ENCODE assay signal across 19 cellular contexts in the genomic region with DNA sequence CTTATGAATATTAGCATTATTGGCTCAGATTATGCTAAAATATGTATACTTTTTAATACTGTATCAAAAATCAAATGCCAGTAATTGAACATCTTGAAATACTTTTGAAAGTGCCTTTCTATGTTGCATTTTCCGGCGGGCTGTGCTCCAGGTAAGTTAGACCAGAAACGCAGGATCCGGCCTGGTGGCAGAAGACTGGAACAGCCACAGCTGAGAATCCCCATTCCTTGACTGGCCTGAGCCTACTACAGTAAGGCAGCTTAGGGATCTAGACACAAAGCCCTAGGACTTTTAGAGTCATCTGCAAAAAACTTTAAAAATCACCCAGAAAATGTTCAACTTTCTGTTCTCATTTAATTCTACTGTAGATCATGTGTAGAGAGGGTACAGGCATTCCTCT.
DNase-seq lines count a peak whose midpoint lies in the region; ATAC-seq and TF ChIP-seq lines count a peak whose summit lies in the region.
"Had no signal": no experiment of that assay in that cellular context is flagged by ENCODE, and none has a peak within 500 bp of the region (broad histone marks: within the 10 kb centered on the region; RNA-seq: fewer than 3 reads in every experiment).

No MANE protein-coding gene starts in this region.

- intact Hi-C loops in HCT116 (cut with micrococcal nuclease), result no loop called here

- H3K36me3 Mint-ChIP-seq in GM23338 (ENCODE audit: low read depth) (peaks cover 10% of the 10 kb centered on the region), neural progenitor cell (peaks cover 13% of the 10 kb centered on the region)
- no peaks in the 10 kb centered on the region for H3K36me3 Mint-ChIP-seq in T-helper 2 cell treated with Interferon-gamma antibody and Interleukin-4, amounts not matched to agents 5 μg/mL and 100 μg/mL, for 36 hours (ENCODE audit: low read depth)
- H3K36me3 Mint-ChIP-seq: CD14-positive monocyte had no signal

- peaks cover 10% of the 10 kb centered on the region for H3K4me1 Mint-ChIP-seq in GM23338
- H3K4me1 Mint-ChIP-seq in neural progenitor cell, result peaks cover 8% of the 10 kb centered on the region
- no peaks in the 10 kb centered on the region for H3K4me1 Mint-ChIP-seq in T-helper 2 cell treated with Interferon-gamma antibody and Interleukin-4, amounts not matched to agents 5 μg/mL and 100 μg/mL, for 36 hours (ENCODE audit: low read depth)
- H3K4me1 Mint-ChIP-seq: CD14-positive monocyte had no signal

- H3K9me3 ChIP-seq in HCT116 (ENCODE audit: control insufficient read depth in 1 of 2, insufficient read depth in 1 of 2, low read depth in 1 of 2, low read length in 2 of 2) (no peaks in the 10 kb centered on the region; a peak in 1 of 4 replicates), neural progenitor cell (ENCODE audit: low read depth) (peaks cover 4% of the 10 kb centered on the region)
- H3K9me3 ChIP-seq: Peyer's patch, SJSA1 had no signal

- no peak overlapping the region for H3K9ac ChIP-seq in HCT116 (ENCODE audit: low read length)
- no peak overlapping the region for H3K9ac ChIP-seq in neural progenitor cell

- DNase-seq in GM23338 (ENCODE audit: low spot score) (peak; percentile 65), HCT116 (ENCODE audit: low read depth, low spot score) (no peak), epithelial cell of esophagus (ENCODE audit: low read depth) (no peak), neural progenitor cell (ENCODE audit: low spot score) (peak; percentile 46), NCI-H345 (lab: John Stamatoyannopoulos, UW) (no peak), NCI-H524 (lab: John Stamatoyannopoulos, UW) (no peak)
- DNase-seq in T-helper 2 cell treated with Interferon-gamma antibody and Interleukin-4, amounts not matched to agents 5 μg/mL and 100 μg/mL, for 36 hours (ENCODE audit: low spot score), result no peak
- DNase-seq: AML-193; GDM1; KG1; NCI-H1105 treated with DMSO at 0.1 percent for 48 hours; NCI-H1694; NCI-H2081 treated with DMSO at 0.1 percent for 48 hours; NCI-H2227 treated with DMSO at 0.1 percent for 48 hours; NCI-H524 treated with DMSO at 0.1 percent for 48 hours; NK-92 treated with Interleukin-12 subunit alpha and Interleukin-12 subunit beta, amount 100 ng/mL, for 24 hours; Peyer's patch had no signal

- H3K79me2 ChIP-seq in GM23338 (replicated peaks; ENCODE audit: insufficient read depth), result no peaks in the 10 kb centered on the region
- H3K79me2 ChIP-seq in HCT116 (ENCODE audit: insufficient read depth, low read length), result no peaks in the 10 kb centered on the region
- H3K79me2 ChIP-seq in neural progenitor cell (ENCODE audit: low read depth), result no peaks in the 10 kb centered on the region

- H3K4me2 ChIP-seq in GM23338, result no peak overlapping the region
- no peak overlapping the region for H3K4me2 ChIP-seq in HCT116 (ENCODE audit: low read length)
- no peak overlapping the region for H3K4me2 ChIP-seq in neural progenitor cell

- H3K27ac ChIP-seq in GM23338 (ENCODE audit: low read depth) (no peak overlapping the region), HCT116 (ENCODE audit: low read depth, low read length) (no peak overlapping the region), neural progenitor cell (no peak overlapping the region)
- H3K27ac ChIP-seq: Peyer's patch, SJSA1 had no signal

- H4K20me1 ChIP-seq in GM23338 (replicated peaks; ENCODE audit: insufficient read depth), result no peaks in the 10 kb centered on the region
- no peaks in the 10 kb centered on the region for H4K20me1 ChIP-seq in HCT116 (ENCODE audit: insufficient read depth)
- H4K20me1 ChIP-seq in neural progenitor cell (ENCODE audit: low read depth), result no peaks in the 10 kb centered on the region

- H3K4me1 ChIP-seq in GM23338 (ENCODE audit: insufficient read depth) (no peaks in the 10 kb centered on the region), HCT116 (ENCODE audit: control insufficient read depth in 1 of 2, insufficient read depth in 2 of 2, low read length in 2 of 2) (no peaks in the 10 kb centered on the region), neural progenitor cell (peaks cover 19% of the 10 kb centered on the region)
- H3K4me1 ChIP-seq: Peyer's patch, SJSA1 had no signal

- H3K9me3 Mint-ChIP-seq in GM23338 (peaks cover 12% of the 10 kb centered on the region), neural progenitor cell (peaks cover 11% of the 10 kb centered on the region)
- no peaks in the 10 kb centered on the region for H3K9me3 Mint-ChIP-seq in T-helper 2 cell treated with Interferon-gamma antibody and Interleukin-4, amounts not matched to agents 5 μg/mL and 100 μg/mL, for 36 hours

- H3K36me3 ChIP-seq in GM23338 (ENCODE audit: insufficient read depth) (no peaks in the 10 kb centered on the region), HCT116 (ENCODE audit: control insufficient read depth in 1 of 2, insufficient read depth in 2 of 2, low read length in 2 of 2) (no peaks in the 10 kb centered on the region), neural progenitor cell (no peaks in the 10 kb centered on the region)
- H3K36me3 ChIP-seq: Peyer's patch, SJSA1 had no signal

- TF ChIP-seq CTCF in GM23338 (conservative IDR thresholded peaks at IDR 0.05; ENCODE audit: low read depth in 2 of 2) (0 out of 4 replicates have a peak, but pooled peaks of 1 of the 2 experiments have one; percentile 21), HCT116 (IDR thresholded peaks at IDR 0.05 in 2 of 3, conservative IDR thresholded peaks at IDR 0.05 in 1 of 3; ENCODE audit: borderline replicate concordance in 1 of 3, insufficient read depth in 1 of 3, low read depth in 2 of 3, low read length in 2 of 3) (no peak), epithelial cell of esophagus (IDR thresholded peaks at IDR 0.05; ENCODE audit: insufficient read depth, low read depth, low read length, missing control alignments) (peak; percentile 7), neural progenitor cell (IDR thresholded peaks at IDR 0.05) (peak; percentile 26)

- H3K27ac Mint-ChIP-seq in GM23338 (no peak overlapping the region), neural progenitor cell (no peak overlapping the region)
- H3K27ac Mint-ChIP-seq in T-helper 2 cell treated with Interferon-gamma antibody and Interleukin-4, amounts not matched to agents 5 μg/mL and 100 μg/mL, for 36 hours, result no peak overlapping the region
- H3K27ac Mint-ChIP-seq: CD14-positive monocyte had no signal

- H3K4me3 ChIP-seq in GM23338 (no peak overlapping the region), HCT116 (replicated peaks in 1 of 2; ENCODE audit: low read depth in 1 of 2, low read length in 2 of 2) (no peak overlapping the region), epithelial cell of esophagus (ENCODE audit: low read length) (no peak overlapping the region), neural progenitor cell (no peak overlapping the region)
- H3K4me3 ChIP-seq: Peyer's patch, SJSA1 had no signal

- no TSS peak for BruUV-seq in HCT116 (replicated peaks; lab: Mats Ljungman, UMichigan)

- RAD21 ChIA-PET in HCT116 (lab: Charles Lee; ENCODE audit: low non-redundant PET in 1 of 2, low total read pairs in 2 of 2, uncharacterized antibody in 2 of 2, unreplicated experiment in 2 of 2), result no interaction called here

- no peaks in the 10 kb centered on the region for H3F3A ChIP-seq in GM23338 (replicated peaks; ENCODE audit: low read depth)
- peaks cover 14% of the 10 kb centered on the region for H3F3A ChIP-seq in neural progenitor cell (ENCODE audit: low read depth)

- ATAC-seq in GM23338 (peak; percentile 95), HCT116 (peak; percentile 59; the same call in 1 of the 2 replicates)

- no peak for TF ChIP-seq POLR2A in HCT116 (IDR thresholded peaks at IDR 0.05; ENCODE audit: borderline replicate concordance, extremely low read depth, insufficient read depth, insufficient read length)

- H3K27me3 ChIP-seq in GM23338 (ENCODE audit: insufficient read depth) (no peaks in the 10 kb centered on the region), HCT116 (ENCODE audit: insufficient read depth, low read length) (no peaks in the 10 kb centered on the region), neural progenitor cell (no peaks in the 10 kb centered on the region)
- H3K27me3 ChIP-seq: Peyer's patch, SJSA1 had no signal

- H2AFZ ChIP-seq in GM23338 (no peak overlapping the region), HCT116 (ENCODE audit: low read depth, low read length, poor library complexity, severe bottlenecking) (no peak overlapping the region), neural progenitor cell (replicated peaks) (no peak overlapping the region)

- H3K4me3 Mint-ChIP-seq in GM23338 (no peak overlapping the region), neural progenitor cell (no peak overlapping the region)
- no peak overlapping the region for H3K4me3 Mint-ChIP-seq in T-helper 2 cell treated with Interferon-gamma antibody and Interleukin-4, amounts not matched to agents 5 μg/mL and 100 μg/mL, for 36 hours
- H3K4me3 Mint-ChIP-seq: CD14-positive monocyte had no signal

- CTCF ChIA-PET in HCT116 (lab: Charles Lee), result interaction anchor here (1.9 kb wide), 1 partner anchor 9 kb away, joined by 12 read pairs; no protein-coding TSS in a partner anchor

- TF ChIP-seq RAD21 in HCT116 (IDR thresholded peaks at IDR 0.05; ENCODE audit: low read depth), result no peak

- H3K27me3 Mint-ChIP-seq in GM23338 (ENCODE audit: insufficient read depth, low read depth, poor library complexity), result peaks cover under 1% of the 10 kb centered on the region
- H3K27me3 Mint-ChIP-seq in neural progenitor cell (ENCODE audit: insufficient read depth, low read depth), result no peaks in the 10 kb centered on the region
- H3K27me3 Mint-ChIP-seq in T-helper 2 cell treated with Interferon-gamma antibody and Interleukin-4, amounts not matched to agents 5 μg/mL and 100 μg/mL, for 36 hours (ENCODE audit: low read depth), result no peaks in the 10 kb centered on the region

- H3K9me2 ChIP-seq in GM23338 (ENCODE audit: insufficient read depth) (0 out of 2 replicates have a peak, but pooled peaks cover 4% of the 10 kb centered on the region), HCT116 (ENCODE audit: insufficient read depth) (no peaks in the 10 kb centered on the region)

- POLR2A ChIA-PET in HCT116 (lab: Charles Lee), result no interaction called here

TF ChIP-seq in GM23338, 12 proteins besides CTCF, POLR2A, EP300 and RAD21 (continues in another document):
- TF ChIP-seq STAT1 (IDR thresholded peaks at IDR 0.05; ENCODE audit: unreplicated experiment), result no peak
- no peak for TF ChIP-seq ZNF114 (CRISPR knock-in tag; IDR thresholded peaks at IDR 0.05)

TF ChIP-seq in HCT116, 20 proteins besides CTCF, POLR2A, EP300 and RAD21:
- no peak for TF ChIP-seq TCF7L2 (IDR thresholded peaks at IDR 0.05; ENCODE audit: borderline replicate concordance, extremely low read depth, insufficient read depth, insufficient read length)
- no peak for TF ChIP-seq SIN3A (IDR thresholded peaks at IDR 0.05; ENCODE audit: low read depth)
- no peak for TF ChIP-seq ZNF274 (IDR thresholded peaks at IDR 0.05; ENCODE audit: low read depth, low read length)
- TF ChIP-seq ATF3 (IDR thresholded peaks at IDR 0.05), result no peak
- no peak for TF ChIP-seq ELF1 (IDR thresholded peaks at IDR 0.05; ENCODE audit: borderline replicate concordance, low read depth)
TF ChIP-seq in HCT116: peak in this region for 0.

Comparison
In these comparisons a context has a peak if more than half of its experiments do, and no peak if none do; other contexts are left out.
1. DNase-seq: peak in GM23338 (single experiment) and neural progenitor cell (single experiment); none in HCT116 (single experiment), epithelial cell of esophagus (single experiment), NCI-H345 (single experiment), T-helper 2 cell treated with Interferon-gamma antibody and Interleukin-4, amounts not matched to agents 5 μg/mL and 100 μg/mL, for 36 hours (single experiment) and NCI-H524 (0 of 2).
2. CTCF ChIP-seq: peak in epithelial cell of esophagus (single experiment) and neural progenitor cell (single experiment); none in HCT116 (0 of 3).